In genomic region chrX:1444896-1445480, GRCh38 we compare ENCODE assay signal across 11 cellular contexts. TPM values are rescaled to one million over a fixed set of nuclear protein-coding genes. Genes with fewer than 3 reads are reported as not detected.
DNase-seq lines count a peak whose midpoint lies in the region; ATAC-seq and TF ChIP-seq lines count a peak whose summit lies in the region.
"Had no signal": no experiment of that assay in that cellular context is flagged by ENCODE, and none has a peak within 500 bp of the region (broad histone marks: within the 10 kb centered on the region; RNA-seq: fewer than 3 reads in every experiment).

No MANE protein-coding gene starts in this region.

- H3K27me3 Mint-ChIP-seq in activated naive CD8-positive, alpha-beta T cell treated with anti-CD3 and anti-CD28 coated beads, Interleukin-2, amount 10 ng/mL, durations not matched to agents 7 days and 5 days, result no peaks in the 10 kb centered on the region
- no peaks in the 10 kb centered on the region for H3K27me3 Mint-ChIP-seq in activated naive CD8-positive, alpha-beta T cell treated with anti-CD3 and anti-CD28 coated beads, Interleukin-2, amount 50 U/mL, for 24 hours
- H3K27me3 Mint-ChIP-seq in HFFc6 (ENCODE audit: insufficient read depth), result peaks cover 4% of the 10 kb centered on the region

- POLR2A ChIA-PET in activated naive CD8-positive, alpha-beta T cell treated with anti-CD3 and anti-CD28 coated beads, Interleukin-2, amount 10 ng/mL, durations not matched to agents 7 days and 5 days (lab: Charles Lee), result no interaction called here

- H3K4me3 Mint-ChIP-seq in activated naive CD8-positive, alpha-beta T cell treated with anti-CD3 and anti-CD28 coated beads, Interleukin-2, amount 10 ng/mL, durations not matched to agents 7 days and 5 days, result no peak overlapping the region
- H3K4me3 Mint-ChIP-seq in activated naive CD8-positive, alpha-beta T cell treated with anti-CD3 and anti-CD28 coated beads, Interleukin-2, amount 50 U/mL, for 24 hours, result no peak overlapping the region
- no peak overlapping the region for H3K4me3 Mint-ChIP-seq in HFFc6

- H3K9me3 ChIP-seq in lower lobe of right lung (peaks cover 5% of the 10 kb centered on the region), upper lobe of right lung (no peaks in the 10 kb centered on the region)

- TF ChIP-seq CTCF in lower lobe of right lung (IDR thresholded peaks at IDR 0.05) (no peak), upper lobe of right lung (IDR thresholded peaks at IDR 0.05) (no peak), HFFc6 (IDR thresholded peaks at IDR 0.05) (no peak)

- no peak overlapping the region for H3K27ac Mint-ChIP-seq in activated naive CD8-positive, alpha-beta T cell treated with anti-CD3 and anti-CD28 coated beads, Interleukin-2, amount 10 ng/mL, durations not matched to agents 7 days and 5 days
- H3K27ac Mint-ChIP-seq in activated naive CD8-positive, alpha-beta T cell treated with anti-CD3 and anti-CD28 coated beads, Interleukin-2, amount 50 U/mL, for 24 hours, result no peak overlapping the region
- no peak overlapping the region for H3K27ac Mint-ChIP-seq in HFFc6

- H3K27me3 ChIP-seq in lower lobe of right lung (ENCODE audit: low read depth), result no peaks in the 10 kb centered on the region
- H3K27me3 ChIP-seq in upper lobe of right lung, result no peaks in the 10 kb centered on the region

- H3K4me3 ChIP-seq in lower lobe of right lung (no peak overlapping the region), upper lobe of right lung (no peak overlapping the region)

- intact Hi-C loops in lower lobe of right lung (cut with DNase I) (no loop called here), upper lobe of right lung (cut with DNase I) (no loop called here)

- H3K27ac ChIP-seq in lower lobe of right lung (no peak overlapping the region), upper lobe of right lung (no peak overlapping the region), caudate nucleus (ENCODE audit: low read depth, low read length) (no peak overlapping the region)

- H3K4me1 ChIP-seq in lower lobe of right lung (no peaks in the 10 kb centered on the region), upper lobe of right lung (no peaks in the 10 kb centered on the region)

- DNase-seq in activated naive CD8-positive, alpha-beta T cell treated with anti-CD3 and anti-CD28 coated beads, Interleukin-2, amount 10 ng/mL, durations not matched to agents 7 days and 5 days, result peak; percentile 9
- no peak for DNase-seq in activated naive CD8-positive, alpha-beta T cell treated with anti-CD3 and anti-CD28 coated beads, Interleukin-2, amount 50 U/mL, for 24 hours
- DNase-seq in activated CD8-positive, alpha-beta memory T cell treated with anti-CD3 and anti-CD28 coated beads, Interleukin-2, amount 50 U/mL, for 4 hours, result peak; percentile 3
- DNase-seq in lower lobe of right lung, result peak; percentile 13
- DNase-seq in upper lobe of right lung, result peak; percentile 10
- no peak for DNase-seq in HFFc6
- no peak for DNase-seq in dedifferentiated amniotic fluid mesenchymal stem cell (ENCODE audit: extremely low spot score)
- DNase-seq in caudate nucleus (lab: John Stamatoyannopoulos, UW), result no peak
- DNase-seq: cortex of kidney, NCI-H1436, NCI-H345 had no signal

- H3K4me1 Mint-ChIP-seq in activated naive CD8-positive, alpha-beta T cell treated with anti-CD3 and anti-CD28 coated beads, Interleukin-2, amount 10 ng/mL, durations not matched to agents 7 days and 5 days, result peaks cover 25% of the 10 kb centered on the region
- H3K4me1 Mint-ChIP-seq in activated naive CD8-positive, alpha-beta T cell treated with anti-CD3 and anti-CD28 coated beads, Interleukin-2, amount 50 U/mL, for 24 hours, result peaks cover 2% of the 10 kb centered on the region
- no peaks in the 10 kb centered on the region for H3K4me1 Mint-ChIP-seq in HFFc6 (ENCODE audit: low read depth)

- H3K36me3 ChIP-seq in lower lobe of right lung (peaks cover 4% of the 10 kb centered on the region), upper lobe of right lung (peaks cover 7% of the 10 kb centered on the region)

- no peak for ATAC-seq in activated naive CD8-positive, alpha-beta T cell treated with anti-CD3 and anti-CD28 coated beads, Interleukin-2, amount 10 ng/mL, durations not matched to agents 7 days and 5 days (ENCODE audit: low read depth)
- no peak for ATAC-seq in activated naive CD8-positive, alpha-beta T cell treated with anti-CD3 and anti-CD28 coated beads, Interleukin-2, amount 50 U/mL, for 24 hours
- ATAC-seq in lower lobe of right lung, result no peak
- no peak for ATAC-seq in upper lobe of right lung

- peaks cover 40% of the 10 kb centered on the region for H3K9me3 Mint-ChIP-seq in activated naive CD8-positive, alpha-beta T cell treated with anti-CD3 and anti-CD28 coated beads, Interleukin-2, amount 10 ng/mL, durations not matched to agents 7 days and 5 days
- peaks cover 44% of the 10 kb centered on the region for H3K9me3 Mint-ChIP-seq in activated naive CD8-positive, alpha-beta T cell treated with anti-CD3 and anti-CD28 coated beads, Interleukin-2, amount 50 U/mL, for 24 hours
- H3K9me3 Mint-ChIP-seq in HFFc6, result peaks cover 59% of the 10 kb centered on the region

- peaks cover 72% of the 10 kb centered on the region for H3K36me3 Mint-ChIP-seq in activated naive CD8-positive, alpha-beta T cell treated with anti-CD3 and anti-CD28 coated beads, Interleukin-2, amount 10 ng/mL, durations not matched to agents 7 days and 5 days
- H3K36me3 Mint-ChIP-seq in activated naive CD8-positive, alpha-beta T cell treated with anti-CD3 and anti-CD28 coated beads, Interleukin-2, amount 50 U/mL, for 24 hours (ENCODE audit: low read depth), result peaks cover 66% of the 10 kb centered on the region
- peaks cover 70% of the 10 kb centered on the region for H3K36me3 Mint-ChIP-seq in HFFc6 (ENCODE audit: low read depth)

RNA-seq across cellular contexts. Expression of gene ASMTL, which starts 7.7 kb away (rescaled TPM):
- total RNA-seq in activated naive CD8-positive, alpha-beta T cell treated with anti-CD3 and anti-CD28 coated beads, Interleukin-2, amount 10 ng/mL, durations not matched to agents 7 days and 5 days, result 10 to 100 TPM; 39.4 to 42.2 TPM
- 19.1 TPM for total RNA-seq in lower lobe of right lung
- total RNA-seq in upper lobe of right lung, result 23.8 TPM
- total RNA-seq in HFFc6 (2021; fragmentation: NEBNext Ultra II Directional; extraction: Animal tissue kit (Norgen Biotek cat#: 25700)), result 10 to 100 TPM; 26.8 to 35.1 (median 32.8) TPM

RNA-seq across cellular contexts. Expression of gene SLC25A6, which starts 53.1 kb away (rescaled TPM):
- 100 to 1,000 TPM; 235 to 241 TPM for total RNA-seq in activated naive CD8-positive, alpha-beta T cell treated with anti-CD3 and anti-CD28 coated beads, Interleukin-2, amount 10 ng/mL, durations not matched to agents 7 days and 5 days
- total RNA-seq in lower lobe of right lung (335 TPM), upper lobe of right lung (337 TPM)
- total RNA-seq in HFFc6 (2021; fragmentation: NEBNext Ultra II Directional; extraction: Animal tissue kit (Norgen Biotek cat#: 25700)), result 100 to 1,000 TPM; 295 to 345 (median 320) TPM

Comparison
In these comparisons a context has a peak if more than half of its experiments do, and no peak if none do; other contexts are left out.
1. DNase-seq: peak in activated naive CD8-positive, alpha-beta T cell treated with anti-CD3 and anti-CD28 coated beads, Interleukin-2, amount 10 ng/mL, durations not matched to agents 7 days and 5 days (single experiment), activated CD8-positive, alpha-beta memory T cell treated with anti-CD3 and anti-CD28 coated beads, Interleukin-2, amount 50 U/mL, for 4 hours (single experiment), lower lobe of right lung (single experiment) and upper lobe of right lung (single experiment); none in activated naive CD8-positive, alpha-beta T cell treated with anti-CD3 and anti-CD28 coated beads, Interleukin-2, amount 50 U/mL, for 24 hours (single experiment), HFFc6 (single experiment), dedifferentiated amniotic fluid mesenchymal stem cell (single experiment) and caudate nucleus (0 of 61).